Comparison of ENCODE assay signal across 1 cellular context in the genomic region with DNA sequence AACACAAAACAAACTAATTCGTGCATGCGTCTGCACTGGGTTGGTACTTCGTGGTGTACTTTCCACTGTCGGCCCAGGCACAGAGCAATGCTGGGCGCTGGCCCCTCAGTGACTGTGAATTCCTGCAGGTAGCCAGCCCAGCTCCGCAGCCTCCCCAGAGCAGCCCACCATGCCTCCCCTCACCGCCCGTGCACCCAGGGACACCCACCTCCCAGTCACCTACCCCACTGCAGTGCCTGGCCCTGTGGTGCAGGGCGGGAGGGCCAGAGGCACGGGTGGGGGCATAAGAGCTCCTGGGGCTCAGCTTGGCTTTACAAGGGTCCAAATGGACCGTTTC.
TF ChIP-seq lines count a peak whose summit lies in the region.

No MANE protein-coding gene starts in this region.

TF ChIP-seq in GM23338, 12 proteins besides CTCF, POLR2A, EP300 and RAD21 (continued from another document):
- TF ChIP-seq, protein P1, sequence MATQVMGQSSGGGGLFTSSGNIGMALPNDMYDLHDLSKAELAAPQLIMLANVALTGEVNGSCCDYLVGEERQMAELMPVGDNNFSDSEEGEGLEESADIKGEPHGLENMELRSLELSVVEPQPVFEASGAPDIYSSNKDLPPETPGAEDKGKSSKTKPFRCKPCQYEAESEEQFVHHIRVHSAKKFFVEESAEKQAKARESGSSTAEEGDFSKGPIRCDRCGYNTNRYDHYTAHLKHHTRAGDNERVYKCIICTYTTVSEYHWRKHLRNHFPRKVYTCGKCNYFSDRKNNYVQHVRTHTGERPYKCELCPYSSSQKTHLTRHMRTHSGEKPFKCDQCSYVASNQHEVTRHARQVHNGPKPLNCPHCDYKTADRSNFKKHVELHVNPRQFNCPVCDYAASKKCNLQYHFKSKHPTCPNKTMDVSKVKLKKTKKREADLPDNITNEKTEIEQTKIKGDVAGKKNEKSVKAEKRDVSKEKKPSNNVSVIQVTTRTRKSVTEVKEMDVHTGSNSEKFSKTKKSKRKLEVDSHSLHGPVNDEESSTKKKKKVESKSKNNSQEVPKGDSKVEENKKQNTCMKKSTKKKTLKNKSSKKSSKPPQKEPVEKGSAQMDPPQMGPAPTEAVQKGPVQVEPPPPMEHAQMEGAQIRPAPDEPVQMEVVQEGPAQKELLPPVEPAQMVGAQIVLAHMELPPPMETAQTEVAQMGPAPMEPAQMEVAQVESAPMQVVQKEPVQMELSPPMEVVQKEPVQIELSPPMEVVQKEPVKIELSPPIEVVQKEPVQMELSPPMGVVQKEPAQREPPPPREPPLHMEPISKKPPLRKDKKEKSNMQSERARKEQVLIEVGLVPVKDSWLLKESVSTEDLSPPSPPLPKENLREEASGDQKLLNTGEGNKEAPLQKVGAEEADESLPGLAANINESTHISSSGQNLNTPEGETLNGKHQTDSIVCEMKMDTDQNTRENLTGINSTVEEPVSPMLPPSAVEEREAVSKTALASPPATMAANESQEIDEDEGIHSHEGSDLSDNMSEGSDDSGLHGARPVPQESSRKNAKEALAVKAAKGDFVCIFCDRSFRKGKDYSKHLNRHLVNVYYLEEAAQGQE (IDR thresholded peaks at IDR 0.05; ENCODE audit: unreplicated experiment): no peak
